In the genomic region with DNA sequence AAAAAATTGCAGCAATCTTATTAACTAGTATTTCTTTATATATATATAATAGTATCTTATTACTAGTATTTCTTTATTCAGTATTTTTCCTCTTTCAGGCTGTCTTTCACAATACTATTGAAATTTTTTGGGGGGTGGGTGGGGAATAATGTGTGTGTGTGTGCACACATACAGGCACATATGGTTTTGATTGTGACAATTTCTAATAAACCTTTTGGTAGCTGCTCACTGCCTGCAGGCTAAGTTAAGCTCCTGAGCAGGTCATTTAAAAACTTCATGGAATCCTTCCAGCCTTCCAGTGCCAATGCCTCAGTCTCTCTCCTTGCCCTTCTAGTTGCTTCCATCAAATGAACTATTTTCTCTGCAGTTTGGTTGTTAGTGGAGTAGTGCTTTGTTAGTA, we compare ENCODE assay signal across 24 cellular contexts.
DNase-seq lines count a peak whose midpoint lies in the region; ATAC-seq and FAIRE-seq lines count a peak whose summit lies in the region.
"Had no signal": no experiment of that assay in that cellular context is flagged by ENCODE, and none has a peak within 500 bp of the region (broad histone marks: within the 10 kb centered on the region; RNA-seq: fewer than 3 reads in every experiment).

No MANE protein-coding gene starts in this region.

- no peaks in the 10 kb centered on the region for H3K9me3 ChIP-seq in naive thymus-derived CD4-positive, alpha-beta T cell (ENCODE audit: control insufficient read depth in 2 of 3, low read length in 3 of 3)
- H3K9me3 ChIP-seq: left ventricle myocardium inferior had no signal

- no peaks in the 10 kb centered on the region for H3K27me3 ChIP-seq in naive thymus-derived CD4-positive, alpha-beta T cell (ENCODE audit: control insufficient read depth in 2 of 2, insufficient read depth in 2 of 2, low read length in 2 of 2)

- no peaks in the 10 kb centered on the region for H3K9me3 Mint-ChIP-seq in T-helper 2 cell treated with Interferon-gamma antibody and Interleukin-4, amounts not matched to agents 5 μg/mL and 100 μg/mL, for 36 hours
- H3K9me3 Mint-ChIP-seq in activated T-helper 1 cell treated with anti-CD3 and anti-CD28 coated beads, Interleukin-12 subunit alpha, Interleukin-12 subunit beta, Interleukin-2, Interleukin-4 antibody, amounts not matched to agents 30 ng/mL and 10 ng/mL and 1 ng/mL, durations not matched to agents 14 hours and 24 hours and 36 hours: no peaks in the 10 kb centered on the region
- no peaks in the 10 kb centered on the region for H3K9me3 Mint-ChIP-seq in naive thymus-derived CD4-positive, alpha-beta T cell
- peaks cover 0 to 1% of the 10 kb centered on the region in 2 donors for H3K9me3 Mint-ChIP-seq in activated T-cell treated with anti-CD3 and anti-CD28 coated beads, Interleukin-2, amount 50 U/mL, for 72 hours
- H3K9me3 Mint-ChIP-seq: mesothelial cell of epicardium, nephron had no signal

- no peak for ATAC-seq in naive thymus-derived CD4-positive, alpha-beta T cell
- no peak for ATAC-seq in GM18858 (IDR thresholded peaks at IDR 0.05; ENCODE audit: unreplicated experiment)
- ATAC-seq in activated T-cell treated with anti-CD3 and anti-CD28 coated beads, Interleukin-2, amount 50 U/mL, for 72 hours (replicated peaks in 1 of 2): no peak
- ATAC-seq: right cardiac atrium had no signal

- intact Hi-C loops in activated T-helper 1 cell treated with anti-CD3 and anti-CD28 coated beads, Interleukin-12 subunit alpha, Interleukin-12 subunit beta, Interleukin-2, Interleukin-4 antibody, amounts not matched to agents 30 ng/mL and 10 ng/mL and 1 ng/mL, durations not matched to agents 14 hours and 24 hours and 36 hours (cut with micrococcal nuclease): loop anchor here (5.0 kb wide), 1 partner anchor 35 kb away; no protein-coding TSS in a partner anchor
- intact Hi-C loops in naive thymus-derived CD4-positive, alpha-beta T cell (cut with micrococcal nuclease): no loop called here

- peak overlapping the region; percentile 59 for H3K27ac Mint-ChIP-seq in T-helper 2 cell treated with Interferon-gamma antibody and Interleukin-4, amounts not matched to agents 5 μg/mL and 100 μg/mL, for 36 hours
- H3K27ac Mint-ChIP-seq in activated T-helper 1 cell treated with anti-CD3 and anti-CD28 coated beads, Interleukin-12 subunit alpha, Interleukin-12 subunit beta, Interleukin-2, Interleukin-4 antibody, amounts not matched to agents 30 ng/mL and 10 ng/mL and 1 ng/mL, durations not matched to agents 14 hours and 24 hours and 36 hours: peak overlapping the region; percentile 53
- H3K27ac Mint-ChIP-seq in naive thymus-derived CD4-positive, alpha-beta T cell: peak overlapping the region in 8 of 9 donors; percentile 26 to 91 (median 76)
- no peak overlapping the region for H3K27ac Mint-ChIP-seq in activated T-cell treated with anti-CD3 and anti-CD28 coated beads, Interleukin-2, amount 50 U/mL, for 72 hours
- H3K27ac Mint-ChIP-seq: mesothelial cell of epicardium had no signal

- peaks cover 3% of the 10 kb centered on the region for H3K36me3 Mint-ChIP-seq in T-helper 2 cell treated with Interferon-gamma antibody and Interleukin-4, amounts not matched to agents 5 μg/mL and 100 μg/mL, for 36 hours (ENCODE audit: low read depth)
- H3K36me3 Mint-ChIP-seq in activated T-helper 1 cell treated with anti-CD3 and anti-CD28 coated beads, Interleukin-12 subunit alpha, Interleukin-12 subunit beta, Interleukin-2, Interleukin-4 antibody, amounts not matched to agents 30 ng/mL and 10 ng/mL and 1 ng/mL, durations not matched to agents 14 hours and 24 hours and 36 hours (ENCODE audit: low read depth): peaks cover 4% of the 10 kb centered on the region
- peaks cover 0 to 18% (median 0%) of the 10 kb centered on the region in 5 donors for H3K36me3 Mint-ChIP-seq in naive thymus-derived CD4-positive, alpha-beta T cell
- H3K36me3 Mint-ChIP-seq in activated T-cell treated with anti-CD3 and anti-CD28 coated beads, Interleukin-2, amount 50 U/mL, for 72 hours (ENCODE audit: insufficient read depth in 2 of 2): peaks cover 0 to 1% of the 10 kb centered on the region in 2 donors
- H3K36me3 Mint-ChIP-seq: mesothelial cell of epicardium had no signal

- peaks cover 34% of the 10 kb centered on the region for H3K4me1 Mint-ChIP-seq in T-helper 2 cell treated with Interferon-gamma antibody and Interleukin-4, amounts not matched to agents 5 μg/mL and 100 μg/mL, for 36 hours (ENCODE audit: low read depth)
- H3K4me1 Mint-ChIP-seq in activated T-helper 1 cell treated with anti-CD3 and anti-CD28 coated beads, Interleukin-12 subunit alpha, Interleukin-12 subunit beta, Interleukin-2, Interleukin-4 antibody, amounts not matched to agents 30 ng/mL and 10 ng/mL and 1 ng/mL, durations not matched to agents 14 hours and 24 hours and 36 hours (ENCODE audit: low read depth): peaks cover 59% of the 10 kb centered on the region
- peaks cover 21 to 58% (median 50%) of the 10 kb centered on the region in 7 donors for H3K4me1 Mint-ChIP-seq in naive thymus-derived CD4-positive, alpha-beta T cell
- peaks cover 48% of the 10 kb centered on the region for H3K4me1 Mint-ChIP-seq in activated T-cell treated with anti-CD3 and anti-CD28 coated beads, Interleukin-2, amount 50 U/mL, for 72 hours (ENCODE audit: low read depth)

- H3K4me1 ChIP-seq in naive thymus-derived CD4-positive, alpha-beta T cell (ENCODE audit: control insufficient read depth in 2 of 2, insufficient read depth in 2 of 2, low read length in 2 of 2): peaks cover 0 to 21% of the 10 kb centered on the region in 2 donors

- peak; percentile 78 for FAIRE-seq in GM19239 (lab: Jason Lieb, UNC)
- FAIRE-seq: astrocyte had no signal

- POLR2A ChIA-PET in naive thymus-derived CD4-positive, alpha-beta T cell (lab: Charles Lee): no interaction called here

- CTCF ChIA-PET in naive thymus-derived CD4-positive, alpha-beta T cell (lab: Charles Lee): no interaction called here

- H3K27ac ChIP-seq in naive thymus-derived CD4-positive, alpha-beta T cell (ENCODE audit: low read depth, low read length): no peak overlapping the region
- H3K27ac ChIP-seq: left ventricle myocardium inferior, parathyroid adenoma had no signal

- no peak overlapping the region for H3K4me3 ChIP-seq in naive thymus-derived CD4-positive, alpha-beta T cell (ENCODE audit: low read length)
- H3K4me3 ChIP-seq: left ventricle myocardium inferior had no signal

- H3K27me3 Mint-ChIP-seq in T-helper 2 cell treated with Interferon-gamma antibody and Interleukin-4, amounts not matched to agents 5 μg/mL and 100 μg/mL, for 36 hours (ENCODE audit: low read depth): no peaks in the 10 kb centered on the region
- no peaks in the 10 kb centered on the region for H3K27me3 Mint-ChIP-seq in activated T-helper 1 cell treated with anti-CD3 and anti-CD28 coated beads, Interleukin-12 subunit alpha, Interleukin-12 subunit beta, Interleukin-2, Interleukin-4 antibody, amounts not matched to agents 30 ng/mL and 10 ng/mL and 1 ng/mL, durations not matched to agents 14 hours and 24 hours and 36 hours (ENCODE audit: insufficient read depth)
- H3K27me3 Mint-ChIP-seq in naive thymus-derived CD4-positive, alpha-beta T cell: no peaks in the 10 kb centered on the region
- no peaks in the 10 kb centered on the region for H3K27me3 Mint-ChIP-seq in activated T-cell treated with anti-CD3 and anti-CD28 coated beads, Interleukin-2, amount 50 U/mL, for 72 hours (ENCODE audit: low read depth)

- no peak for DNase-seq in T-helper 2 cell treated with Interferon-gamma antibody and Interleukin-4, amounts not matched to agents 5 μg/mL and 100 μg/mL, for 36 hours (ENCODE audit: low spot score)
- DNase-seq in T-helper 2 cell: no peak
- no peak for DNase-seq in GM19239 (ENCODE audit: insufficient read length, low spot score)
- no peak for DNase-seq in activated T-helper 1 cell treated with anti-CD3 and anti-CD28 coated beads, Interleukin-12 subunit alpha, Interleukin-12 subunit beta, Interleukin-2, Interleukin-4 antibody, amounts not matched to agents 30 ng/mL and 10 ng/mL and 1 ng/mL, durations not matched to agents 14 hours and 24 hours and 36 hours (ENCODE audit: low spot score)
- no peak for DNase-seq in naive thymus-derived CD4-positive, alpha-beta T cell
- no peak for DNase-seq in activated T-cell treated with anti-CD3 and anti-CD28 coated beads, Interleukin-2, amount 50 U/mL, for 72 hours
- no peak for DNase-seq in activated T-cell treated with anti-CD3 and anti-CD28 coated beads for 4 hours
- DNase-seq: activated CD4-positive, CD25-positive, alpha-beta regulatory T cell treated with anti-CD3 and anti-CD28 coated beads, Interleukin-2, amount 50 U/mL, for 72 hours; activated naive CD4-positive, alpha-beta T cell treated with Interleukin-2 at 50 U/mL for 16 hours; C1 segment of cervical spinal cord; central memory CD4-positive, alpha-beta T cell; HCEC 1CT; KBM-7; left ventricle myocardium inferior; NCI-H2171; NCI-H524 treated with DMSO at 0.1 percent for 48 hours; right cardiac atrium; RPMI8226; trophoblast cell had no signal

- no peak overlapping the region for H3K4me3 Mint-ChIP-seq in T-helper 2 cell treated with Interferon-gamma antibody and Interleukin-4, amounts not matched to agents 5 μg/mL and 100 μg/mL, for 36 hours
- H3K4me3 Mint-ChIP-seq in activated T-helper 1 cell treated with anti-CD3 and anti-CD28 coated beads, Interleukin-12 subunit alpha, Interleukin-12 subunit beta, Interleukin-2, Interleukin-4 antibody, amounts not matched to agents 30 ng/mL and 10 ng/mL and 1 ng/mL, durations not matched to agents 14 hours and 24 hours and 36 hours: no peak overlapping the region
- peak overlapping the region in 2 of 10 donors; percentile 10 to 20 for H3K4me3 Mint-ChIP-seq in naive thymus-derived CD4-positive, alpha-beta T cell
- no peak overlapping the region for H3K4me3 Mint-ChIP-seq in activated T-cell treated with anti-CD3 and anti-CD28 coated beads, Interleukin-2, amount 50 U/mL, for 72 hours
- H3K4me3 Mint-ChIP-seq: mesothelial cell of epicardium, nephron had no signal

- no peaks in the 10 kb centered on the region for H3K36me3 ChIP-seq in naive thymus-derived CD4-positive, alpha-beta T cell (ENCODE audit: control insufficient read depth in 2 of 3, insufficient read depth in 3 of 3, low read length in 3 of 3)
- H3K36me3 ChIP-seq: left ventricle myocardium inferior had no signal
